Comparison of ENCODE assay signal across 7 cellular contexts in the genomic region with DNA sequence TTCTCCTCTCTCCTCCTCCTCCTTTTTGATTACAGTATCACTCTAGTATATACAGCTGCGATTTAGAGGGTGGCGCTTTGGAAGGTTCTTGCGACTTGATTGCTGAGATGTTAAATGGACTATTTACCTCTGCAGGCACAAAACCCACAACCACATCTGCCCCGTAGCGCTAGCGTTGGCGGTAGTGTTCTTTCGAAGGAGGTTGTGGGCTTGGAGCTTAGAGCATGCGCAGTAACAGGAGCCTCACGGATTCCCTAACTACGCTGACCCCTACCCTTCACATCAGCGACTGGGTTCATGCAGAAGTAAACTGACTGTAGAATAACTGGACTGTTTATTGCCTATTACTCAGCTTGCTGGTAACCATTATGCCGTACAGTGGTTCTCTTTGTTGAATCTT. TPM values are rescaled to one million over a fixed set of nuclear protein-coding genes. Genes with fewer than 3 reads are reported as not detected.
DNase-seq lines count a peak whose midpoint lies in the region; ATAC-seq lines count a peak whose summit lies in the region.

No MANE protein-coding gene starts in this region.

- H3K36me3 Mint-ChIP-seq in activated CD8-positive, alpha-beta T cell treated with anti-CD3 and anti-CD28 coated beads, Interleukin-2, amount 10 ng/mL, durations not matched to agents 7 days and 5 days (ENCODE audit: low read depth): no peaks in the 10 kb centered on the region

- ATAC-seq in HG02763 (IDR thresholded peaks at IDR 0.05; ENCODE audit: unreplicated experiment): peak; percentile 50
- ATAC-seq in activated CD8-positive, alpha-beta T cell treated with anti-CD3 and anti-CD28 coated beads, Interleukin-2, amount 10 ng/mL, durations not matched to agents 7 days and 5 days: peak; percentile 19
- ATAC-seq in left ventricle myocardium superior: peak; percentile 37

- peak; percentile 32 for DNase-seq in activated CD8-positive, alpha-beta T cell treated with anti-CD3 and anti-CD28 coated beads, Interleukin-2, amount 10 ng/mL, durations not matched to agents 7 days and 5 days
- DNase-seq in left ventricle myocardium superior (peak; percentile 36), NAMALWA (ENCODE audit: low spot score) (no peak), Kasumi-1 (lab: John Stamatoyannopoulos, UW) (no peak), 8988T (no peak)
- peak; percentile 12 for DNase-seq in stimulated activated CD4-positive, alpha-beta T cell treated with anti-CD3 and anti-CD28 coated beads, Interleukin-4, amount 100 ng/mL, for 24 hours

- H3K4me1 Mint-ChIP-seq in activated CD8-positive, alpha-beta T cell treated with anti-CD3 and anti-CD28 coated beads, Interleukin-2, amount 10 ng/mL, durations not matched to agents 7 days and 5 days (ENCODE audit: low read depth): peaks cover 28% of the 10 kb centered on the region

- POLR2A ChIA-PET in activated CD8-positive, alpha-beta T cell treated with anti-CD3 and anti-CD28 coated beads, Interleukin-2, amount 10 ng/mL, durations not matched to agents 7 days and 5 days (lab: Charles Lee): no interaction called here

- peak overlapping the region; percentile 15 for H3K4me3 Mint-ChIP-seq in activated CD8-positive, alpha-beta T cell treated with anti-CD3 and anti-CD28 coated beads, Interleukin-2, amount 10 ng/mL, durations not matched to agents 7 days and 5 days

- intact Hi-C loops in left ventricle myocardium superior (cut with micrococcal nuclease): no loop called here

- H3K27ac Mint-ChIP-seq in activated CD8-positive, alpha-beta T cell treated with anti-CD3 and anti-CD28 coated beads, Interleukin-2, amount 10 ng/mL, durations not matched to agents 7 days and 5 days: no peak overlapping the region

- peaks cover 13% of the 10 kb centered on the region for H3K27me3 Mint-ChIP-seq in activated CD8-positive, alpha-beta T cell treated with anti-CD3 and anti-CD28 coated beads, Interleukin-2, amount 10 ng/mL, durations not matched to agents 7 days and 5 days (ENCODE audit: low read depth)

- CTCF ChIA-PET in activated CD8-positive, alpha-beta T cell treated with anti-CD3 and anti-CD28 coated beads, Interleukin-2, amount 10 ng/mL, durations not matched to agents 7 days and 5 days (lab: Charles Lee): no interaction called here

- no peaks in the 10 kb centered on the region for H3K9me3 Mint-ChIP-seq in activated CD8-positive, alpha-beta T cell treated with anti-CD3 and anti-CD28 coated beads, Interleukin-2, amount 10 ng/mL, durations not matched to agents 7 days and 5 days (ENCODE audit: insufficient read depth)

RNA-seq across cellular contexts. Expression of gene CGGBP1, which starts 58.0 kb away (rescaled TPM):
- 10 to 100 TPM; 85.6 to 87.6 TPM for total RNA-seq in activated CD8-positive, alpha-beta T cell treated with anti-CD3 and anti-CD28 coated beads, Interleukin-2, amount 10 ng/mL, durations not matched to agents 7 days and 5 days
- 44.1 TPM for total RNA-seq in left ventricle myocardium superior

RNA-seq across cellular contexts. Expression of gene ZNF654, which starts 58.2 kb away (rescaled TPM):
- 10 to 100 TPM; 21.3 to 22.3 TPM for total RNA-seq in activated CD8-positive, alpha-beta T cell treated with anti-CD3 and anti-CD28 coated beads, Interleukin-2, amount 10 ng/mL, durations not matched to agents 7 days and 5 days
- 10.3 TPM for total RNA-seq in left ventricle myocardium superior

Comparison
In these comparisons a context has a peak if more than half of its experiments do, and no peak if none do; other contexts are left out.
1. DNase-seq: peak in activated CD8-positive, alpha-beta T cell treated with anti-CD3 and anti-CD28 coated beads, Interleukin-2, amount 10 ng/mL, durations not matched to agents 7 days and 5 days (single experiment), left ventricle myocardium superior (single experiment) and stimulated activated CD4-positive, alpha-beta T cell treated with anti-CD3 and anti-CD28 coated beads, Interleukin-4, amount 100 ng/mL, for 24 hours (single experiment); none in NAMALWA (single experiment), Kasumi-1 (0 of 2) and 8988T (single experiment).
2. Peak in every context shown above with its lines, with median percentiles within 50 percentile points of each other: ATAC-seq.